Comparison of ENCODE assay signal across 19 cellular contexts in genomic region chr20:57104711-57105110, GRCh38.
DNase-seq lines count a peak whose midpoint lies in the region; ATAC-seq and TF ChIP-seq lines count a peak whose summit lies in the region.
"Had no signal": no experiment of that assay in that cellular context is flagged by ENCODE, and none has a peak within 500 bp of the region (broad histone marks: within the 10 kb centered on the region; RNA-seq: fewer than 3 reads in every experiment).

No MANE protein-coding gene starts in this region.

- TF ChIP-seq POLR2A in thyroid gland (IDR thresholded peaks at IDR 0.05) = no peak

- 25 to 31% methylated on average over 8 to 10 of the region's 10 CpGs for WGBS in thyroid gland, 2 donors

- peaks cover 3 to 13% of the 10 kb centered on the region in 2 donors for H3K4me1 ChIP-seq in thyroid gland

- DNase-seq in Ammon's horn (ENCODE audit: low spot score) (peak; percentile 30), medulla oblongata (ENCODE audit: extremely low spot score) (peak; percentile 43), thyroid gland (peak; percentile 68 to 69), NCI-H2227 (lab: John Stamatoyannopoulos, UW; ENCODE audit: unreplicated experiment) (no peak), cerebellar cortex (ENCODE audit: low spot score) (no peak)
- DNase-seq: AML-193; CD4-positive, alpha-beta memory T cell; COR-L47; IMR-90; KG1; MG63; NCI-H2029; NCI-H2227 treated with DMSO at 0.1 percent for 48 hours; NCI-H526 treated with DMSO at 0.1 percent for 48 hours; RPMI8226; SHP77 had no signal

- no peak for TF ChIP-seq CTCF in thyroid gland (IDR thresholded peaks at IDR 0.05)

- intact Hi-C loops in thyroid gland (cut with DNase I) = no loop called here

- H3K9me3 ChIP-seq in thyroid gland = no peaks in the 10 kb centered on the region
- H3K9me3 ChIP-seq: MG63 had no signal

- H3K27me3 ChIP-seq in thyroid gland = no peaks in the 10 kb centered on the region
- H3K27me3 ChIP-seq: MG63 had no signal

- H3K27ac ChIP-seq in cingulate gyrus (ENCODE audit: low read depth, low read length) (peak overlapping the region; percentile 83), thyroid gland (peak overlapping the region; percentile 17 to 63 (median 37))

- no peak for ATAC-seq in HG03571 (IDR thresholded peaks at IDR 0.05; ENCODE audit: unreplicated experiment)
- ATAC-seq: HCT116 had no signal

- H3K36me3 ChIP-seq in thyroid gland = no peaks in the 10 kb centered on the region
- H3K36me3 ChIP-seq: MG63 had no signal

- H3K4me3 ChIP-seq in thyroid gland (replicated peaks in 1 of 3) = no peak overlapping the region
- H3K4me3 ChIP-seq: MG63 had no signal

Comparison
In these comparisons a context has a peak if more than half of its experiments do, and no peak if none do; other contexts are left out.
1. DNase-seq: peak in Ammon's horn (single experiment), medulla oblongata (single experiment) and thyroid gland (2 of 2); none in NCI-H2227 (single experiment) and cerebellar cortex (single experiment).